38 cellular contexts compared by ENCODE assay signal in the genomic region with DNA sequence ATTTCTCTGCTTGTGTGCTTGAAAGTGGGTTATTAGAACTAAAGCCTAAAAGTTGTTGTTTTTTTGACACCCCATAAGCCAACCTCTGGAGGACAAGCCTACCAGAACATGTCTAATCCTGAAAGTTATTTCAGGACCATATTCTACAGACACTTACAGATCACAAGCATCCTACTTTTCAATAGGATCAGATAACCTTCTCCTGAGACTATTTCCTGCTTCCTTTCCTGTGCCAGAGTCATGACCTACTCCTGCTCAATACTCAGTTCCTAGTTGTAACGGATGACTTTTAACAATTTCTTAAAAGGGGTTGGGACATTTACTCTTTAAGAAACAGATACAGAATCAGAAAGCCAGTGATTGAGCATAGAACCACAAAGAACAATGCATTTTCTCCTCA. TPM values are rescaled to one million over a fixed set of nuclear protein-coding genes. Genes with fewer than 3 reads are reported as not detected.
"Had no signal": no experiment of that assay in that cellular context is flagged by ENCODE, and none has a peak within 500 bp of the region (broad histone marks: within the 10 kb centered on the region; RNA-seq: fewer than 3 reads in every experiment).

No MANE protein-coding gene starts in this region.

- H3K36me3 Mint-ChIP-seq: activated CD4-positive, alpha-beta memory T cell treated with anti-CD3 and anti-CD28 coated beads for 36 hours; activated naive CD4-positive, alpha-beta T cell treated with anti-CD3 and anti-CD28 coated beads, Interleukin-2, amount 10 ng/mL, durations not matched to agents 7 days and 5 days; activated naive CD8-positive, alpha-beta T cell; brain had no signal

- H3K36me3 ChIP-seq: MG63, Peyer's patch, SJSA1 had no signal

- H3K27me3 Mint-ChIP-seq: brain had no signal

- H3K4me1 ChIP-seq: Peyer's patch, SJSA1 had no signal

- H3K4me3 ChIP-seq: MG63, Peyer's patch, SJSA1 had no signal

- H3K4me3 Mint-ChIP-seq: activated B cell treated with CpG ODN at 0.5 μM for 24 hours; activated CD4-positive, alpha-beta memory T cell treated with anti-CD3 and anti-CD28 coated beads for 36 hours; activated naive CD4-positive, alpha-beta T cell treated with anti-CD3 and anti-CD28 coated beads, Interleukin-2, amount 10 ng/mL, durations not matched to agents 7 days and 5 days; activated naive CD8-positive, alpha-beta T cell; activated naive CD8-positive, alpha-beta T cell treated with anti-CD3 and anti-CD28 coated beads, Interleukin-2, amount 50 U/mL, for 24 hours; activated T-cell treated with anti-CD3 and anti-CD28 coated beads, Interleukin-2, amount 50 U/mL, for 4 hours; activated T-helper 1 cell treated with anti-CD3 and anti-CD28 coated beads, Interleukin-12 subunit alpha, Interleukin-12 subunit beta, Interleukin-2, Interleukin-4 antibody, amounts not matched to agents 30 ng/mL and 10 ng/mL and 1 ng/mL, durations not matched to agents 14 hours and 24 hours and 36 hours; brain; T-helper 17 cell had no signal

- ATAC-seq: activated naive CD8-positive, alpha-beta T cell treated with anti-CD3 and anti-CD28 coated beads, Interleukin-2, amount 50 U/mL, for 24 hours; activated T-cell treated with anti-CD3 and anti-CD28 coated beads, Interleukin-2, amount 50 U/mL, for 4 hours; PC-3; T-helper 17 cell had no signal

- H3K27ac ChIP-seq: Peyer's patch, SJSA1, VCaP had no signal

- DNase-seq: activated B cell treated with CpG ODN at 0.5 μM for 24 hours; activated CD4-positive, alpha-beta memory T cell treated with anti-CD3 and anti-CD28 coated beads for 36 hours; activated CD4-positive, alpha-beta T cell treated with anti-CD3 and anti-CD28 coated beads for 4 hours; activated CD4-positive, alpha-beta T cell treated with anti-CD3 and anti-CD28 coated beads, Interleukin-2, amount 50 U/mL, for 1 hour; activated CD4-positive, CD25-positive, alpha-beta regulatory T cell treated with anti-CD3 and anti-CD28 coated beads, Interleukin-2, amount 50 U/mL, for 72 hours; activated CD8-positive, alpha-beta memory T cell treated with anti-CD3 and anti-CD28 coated beads, Interleukin-2, amount 50 U/mL, for 4 hours; activated naive CD4-positive, alpha-beta T cell treated with anti-CD3 and anti-CD28 coated beads, Interleukin-2, amount 10 ng/mL, durations not matched to agents 7 days and 5 days; activated naive CD8-positive, alpha-beta T cell treated with anti-CD3 and anti-CD28 coated beads, Interleukin-2, amount 50 U/mL, for 24 hours; activated T-cell treated with anti-CD3 and anti-CD28 coated beads for 4 hours; activated T-cell treated with anti-CD3 and anti-CD28 coated beads, Interleukin-2, amount 50 U/mL, for 4 hours; anterior cingulate cortex; central memory CD4-positive, alpha-beta T cell; Kasumi-1; KG1; MG63; NCI-H1048; NCI-H1105 treated with DMSO at 0.1 percent for 48 hours; NCI-H1436; NCI-H1694; NCI-H1930; NCI-H2081 treated with DMSO at 0.1 percent for 48 hours; NCI-H2171; NCI-H510A; NCI-H526; NCI-H748 treated with DMSO at 0.1 percent for 48 hours; NK-92 treated with Interleukin-12 subunit alpha and Interleukin-12 subunit beta, amount 100 ng/mL, for 24 hours; PC-3; Peyer's patch; RPMI8226; SHP77 treated with DMSO at 0.1 percent for 48 hours; SK-N-SH; T-helper 17 cell; T-helper 9 cell had no signal

- H3K27me3 ChIP-seq: MG63, Peyer's patch, SJSA1 had no signal

- H3K27ac Mint-ChIP-seq: activated B cell treated with CpG ODN at 0.5 μM for 24 hours; activated CD4-positive, alpha-beta memory T cell treated with anti-CD3 and anti-CD28 coated beads for 36 hours; activated naive CD4-positive, alpha-beta T cell treated with anti-CD3 and anti-CD28 coated beads, Interleukin-2, amount 10 ng/mL, durations not matched to agents 7 days and 5 days; activated naive CD8-positive, alpha-beta T cell; activated naive CD8-positive, alpha-beta T cell treated with anti-CD3 and anti-CD28 coated beads, Interleukin-2, amount 50 U/mL, for 24 hours; activated T-helper 1 cell treated with anti-CD3 and anti-CD28 coated beads, Interleukin-12 subunit alpha, Interleukin-12 subunit beta, Interleukin-2, Interleukin-4 antibody, amounts not matched to agents 30 ng/mL and 10 ng/mL and 1 ng/mL, durations not matched to agents 14 hours and 24 hours and 36 hours; brain; T-helper 17 cell had no signal

- H3K9me3 ChIP-seq: MG63, Peyer's patch, SJSA1, SK-N-SH had no signal

- H3K9me3 Mint-ChIP-seq: activated B cell treated with CpG ODN at 0.5 μM for 24 hours; activated CD4-positive, alpha-beta memory T cell treated with anti-CD3 and anti-CD28 coated beads for 36 hours; activated naive CD4-positive, alpha-beta T cell treated with anti-CD3 and anti-CD28 coated beads, Interleukin-2, amount 10 ng/mL, durations not matched to agents 7 days and 5 days; activated naive CD8-positive, alpha-beta T cell treated with anti-CD3 and anti-CD28 coated beads, Interleukin-2, amount 50 U/mL, for 24 hours; activated T-cell treated with anti-CD3 and anti-CD28 coated beads, Interleukin-2, amount 50 U/mL, for 4 hours; activated T-helper 1 cell treated with anti-CD3 and anti-CD28 coated beads, Interleukin-12 subunit alpha, Interleukin-12 subunit beta, Interleukin-2, Interleukin-4 antibody, amounts not matched to agents 30 ng/mL and 10 ng/mL and 1 ng/mL, durations not matched to agents 14 hours and 24 hours and 36 hours; brain had no signal

RNA-seq across cellular contexts. Expression of a gene that starts 5.3 kb away (rescaled TPM):
- total RNA-seq: activated B cell treated with CpG ODN at 0.5 μM for 24 hours; activated CD4-positive, alpha-beta memory T cell treated with anti-CD3 and anti-CD28 coated beads for 36 hours; activated T-helper 1 cell treated with anti-CD3 and anti-CD28 coated beads, Interleukin-12 subunit alpha, Interleukin-12 subunit beta, Interleukin-2, Interleukin-4 antibody, amounts not matched to agents 30 ng/mL and 10 ng/mL and 1 ng/mL, durations not matched to agents 14 hours and 24 hours and 36 hours; PC-3 had no signal
